In the genomic region with DNA sequence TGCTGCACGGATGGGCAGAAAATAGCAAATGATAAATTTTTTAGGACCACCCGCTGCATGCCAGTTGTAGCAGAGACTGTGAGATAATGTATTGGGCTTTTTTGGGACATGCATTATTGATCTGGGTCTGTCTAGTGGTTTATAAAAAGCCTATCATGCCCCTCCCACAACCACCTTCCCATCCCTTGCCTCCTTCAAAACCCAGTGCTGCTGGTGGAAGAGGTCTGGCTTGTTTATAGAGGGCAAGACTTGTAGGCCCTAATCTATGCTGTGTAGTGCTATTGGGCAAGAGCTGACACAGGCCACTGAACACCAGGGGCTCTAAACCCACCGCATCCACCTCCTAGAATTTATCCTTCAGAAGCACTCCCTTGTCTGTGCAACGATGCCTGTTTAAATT, we compare ENCODE assay signal across 33 cellular contexts.
"Had no signal": no experiment of that assay in that cellular context is flagged by ENCODE, and none has a peak within 500 bp of the region (broad histone marks: within the 10 kb centered on the region; RNA-seq: fewer than 3 reads in every experiment).

No MANE protein-coding gene starts in this region.

- H3K79me2 ChIP-seq: parathyroid adenoma had no signal

- H3K4me3 Mint-ChIP-seq: naive thymus-derived CD4-positive, alpha-beta T cell; natural killer cell; nephron; stimulated activated memory B cell treated with anti-CD40 and anti-IgM and Interleukin-4, amounts not matched to agents 10 μg/mL and 1 μg/mL and 100 μg/mL, for 72 hours; stimulated activated naive CD8-positive, alpha-beta T cell treated with anti-CD3 and anti-CD28 coated beads, Interleukin-15, amount 100 ng/mL, for 72 hours; type B pancreatic cell had no signal

- H3K36me3 ChIP-seq: ovary, spleen, upper lobe of right lung, uterus had no signal

- H3K4me2 ChIP-seq: smooth muscle cell had no signal

- H2AFZ ChIP-seq: parathyroid adenoma had no signal

- H3K4me1 ChIP-seq: parathyroid adenoma, psoas muscle, right lobe of liver had no signal

- H3K27me3 Mint-ChIP-seq: progenitor cell of endocrine pancreas, type B pancreatic cell had no signal

- H3K4me3 ChIP-seq: ovary, psoas muscle, right lobe of liver, sigmoid colon, skin epidermis, smooth muscle cell, spleen, suprapubic skin, testis, tibial artery, transverse colon, upper lobe of right lung, uterus had no signal

- H3K27ac Mint-ChIP-seq: naive thymus-derived CD4-positive, alpha-beta T cell; natural killer cell; progenitor cell of endocrine pancreas; stimulated activated memory B cell treated with anti-CD40 and anti-IgM and Interleukin-4, amounts not matched to agents 10 μg/mL and 1 μg/mL and 100 μg/mL, for 72 hours; stimulated activated naive CD8-positive, alpha-beta T cell treated with anti-CD3 and anti-CD28 coated beads, Interleukin-15, amount 100 ng/mL, for 72 hours; type B pancreatic cell had no signal

- H3K9ac ChIP-seq: parathyroid adenoma had no signal

- H3K9me3 Mint-ChIP-seq: naive thymus-derived CD4-positive, alpha-beta T cell; natural killer cell; nephron; stimulated activated memory B cell treated with anti-CD40 and anti-IgM and Interleukin-4, amounts not matched to agents 10 μg/mL and 1 μg/mL and 100 μg/mL, for 72 hours; stimulated activated naive CD8-positive, alpha-beta T cell treated with anti-CD3 and anti-CD28 coated beads, Interleukin-15, amount 100 ng/mL, for 72 hours; type B pancreatic cell had no signal

- H3K27ac ChIP-seq: ovary, parathyroid adenoma, psoas muscle, right lobe of liver, sigmoid colon, skin epidermis, spleen, suprapubic skin, testis, tibial artery, transverse colon, upper lobe of right lung, uterus had no signal

- ATAC-seq: naive thymus-derived CD4-positive, alpha-beta T cell; natural killer cell; psoas muscle; right cardiac atrium; right lobe of liver; stimulated activated memory B cell treated with anti-CD40 and anti-IgM and Interleukin-4, amounts not matched to agents 10 μg/mL and 1 μg/mL and 100 μg/mL, for 72 hours; stimulated activated naive CD8-positive, alpha-beta T cell treated with anti-CD3 and anti-CD28 coated beads, Interleukin-15, amount 100 ng/mL, for 72 hours; stimulated activated naive CD8-positive, alpha-beta T cell treated with anti-CD3 and anti-CD28 coated beads, Interleukin-15, Interleukin-2, amounts not matched to agents 100 U/mL and 50 U/mL, for 24 hours; upper lobe of right lung had no signal

- H3K27me3 ChIP-seq: neutrophil, ovary, right lobe of liver, sigmoid colon, suprapubic skin, testis, tibial artery, transverse colon, uterus had no signal

- H3K9me3 ChIP-seq: neutrophil, ovary, psoas muscle, right lobe of liver, sigmoid colon, spleen, suprapubic skin, testis, tibial artery, transverse colon, upper lobe of right lung, uterus had no signal

- H3K4me1 Mint-ChIP-seq: natural killer cell had no signal

- DNase-seq: naive thymus-derived CD4-positive, alpha-beta T cell; natural killer cell; nucleus accumbens; ovary; posterior cingulate gyrus; psoas muscle; right lobe of liver; sigmoid colon; spleen; stimulated activated CD4-positive, alpha-beta T cell treated with anti-CD3 and anti-CD28 coated beads, Interleukin-12 subunit alpha, Interleukin-12 subunit beta, amount 100 ng/mL, for 4 hours; stimulated activated CD4-positive, alpha-beta T cell treated with anti-CD3 and anti-CD28 coated beads, Interleukin-1b, Interleukin-23, amount 100 ng/mL, for 48 hours; stimulated activated CD4-positive, alpha-beta T cell treated with anti-CD3 and anti-CD28 coated beads, Interleukin-4, amount 100 ng/mL, for 1 hour; stimulated activated CD4-positive, alpha-beta T cell treated with anti-CD3 and anti-CD28 coated beads, Interleukin-4, amount 100 ng/mL, for 4 hours; stimulated activated CD8-positive, alpha-beta memory T cell treated with anti-CD3 and anti-CD28 coated beads, Interleukin-4, amount 100 ng/mL, for 48 hours; stimulated activated naive CD4-positive, alpha-beta T cell; stimulated activated naive CD8-positive, alpha-beta T cell treated with anti-CD3 and anti-CD28 coated beads, Interleukin-15, amount 100 ng/mL, for 72 hours; stimulated activated naive CD8-positive, alpha-beta T cell treated with anti-CD3 and anti-CD28 coated beads, Interleukin-15, Interleukin-2, amounts not matched to agents 100 U/mL and 50 U/mL, for 24 hours; substantia nigra; testis; tibial artery; transverse colon; upper lobe of right lung; uterus had no signal

- H3K36me3 Mint-ChIP-seq: naive thymus-derived CD4-positive, alpha-beta T cell; natural killer cell; stimulated activated memory B cell treated with anti-CD40 and anti-IgM and Interleukin-4, amounts not matched to agents 10 μg/mL and 1 μg/mL and 100 μg/mL, for 72 hours had no signal
